ENCODE assay signal across 35 cellular contexts in genomic region chr1:88812366-88812765, GRCh38.
"Had no signal": no experiment of that assay in that cellular context is flagged by ENCODE, and none has a peak within 500 bp of the region (broad histone marks: within the 10 kb centered on the region; RNA-seq: fewer than 3 reads in every experiment).

No MANE protein-coding gene starts in this region.

- H3K27me3 ChIP-seq: brain microvascular endothelial cell, dorsolateral prefrontal cortex, esophagus muscularis mucosa, gastroesophageal sphincter had no signal

- H3K4me3 ChIP-seq: coronary artery, dorsolateral prefrontal cortex, esophagus muscularis mucosa, gastroesophageal sphincter had no signal

- H3K27me3 Mint-ChIP-seq: activated CD4-positive, alpha-beta memory T cell treated with anti-CD3 and anti-CD28 coated beads, Interleukin-2, amount 10 ng/mL, durations not matched to agents 7 days and 5 days; activated CD4-positive, alpha-beta T cell treated with anti-CD3 and anti-CD28 coated beads for 36 hours; activated CD4-positive, alpha-beta T cell treated with anti-CD3 and anti-CD28 coated beads, Interleukin-2, amount 10 ng/mL, durations not matched to agents 7 days and 5 days; activated CD8-positive, alpha-beta memory T cell treated with anti-CD3 and anti-CD28 coated beads, Interleukin-2, amount 10 ng/mL, durations not matched to agents 7 days and 5 days; activated naive CD8-positive, alpha-beta T cell; activated T-cell treated with anti-CD3 and anti-CD28 coated beads, Interleukin-2, amount 50 U/mL, for 24 hours; activated T-helper 17 cell treated with anti-CD3 and anti-CD28 coated beads, Interleukin-2, amount 50 U/mL, for 72 hours; central memory CD8-positive, alpha-beta T cell; dendritic cell treated with granulocyte-macrophage colony-stimulating factor and Interleukin-4, amounts not matched to agents 40 ng/mL and 50 ng/mL, for 4 days; T-helper 17 cell had no signal

- DNase-seq: activated CD4-positive, alpha-beta memory T cell treated with anti-CD3 and anti-CD28 coated beads, Interleukin-2, amount 10 ng/mL, durations not matched to agents 7 days and 5 days; activated CD4-positive, alpha-beta T cell treated with anti-CD3 and anti-CD28 coated beads for 36 hours; activated CD4-positive, alpha-beta T cell treated with anti-CD3 and anti-CD28 coated beads, Interleukin-2, amount 10 ng/mL, durations not matched to agents 7 days and 5 days; activated CD4-positive, alpha-beta T cell treated with anti-CD3 and anti-CD28 coated beads, Interleukin-2, amount 50 U/mL, for 4 hours; activated CD4-positive, CD25-positive, alpha-beta regulatory T cell; activated CD4-positive, CD25-positive, alpha-beta regulatory T cell treated with anti-CD3 and anti-CD28 coated beads, Interleukin-2, amount 50 U/mL, for 72 hours; activated CD8-positive, alpha-beta memory T cell treated with anti-CD3 and anti-CD28 coated beads, Interleukin-2, amount 10 ng/mL, durations not matched to agents 7 days and 5 days; activated CD8-positive, alpha-beta memory T cell treated with anti-CD3 and anti-CD28 coated beads, Interleukin-2, amount 50 U/mL, for 4 hours; activated effector memory CD4-positive, alpha-beta T cell treated with Interleukin-2 at 50 U/mL for 16 hours; activated gamma-delta T cell treated with Interleukin-2 at 50 U/mL for 16 hours; activated naive CD4-positive, alpha-beta T cell treated with anti-CD3 and anti-CD28 coated beads, Interleukin-2, amount 50 U/mL, for 16 hours; activated naive CD4-positive, alpha-beta T cell treated with Interleukin-2 at 50 U/mL for 16 hours; activated T-cell treated with anti-CD3 and anti-CD28 coated beads, Interleukin-2, amount 50 U/mL, for 24 hours; amniotic stem cell; anterior cingulate cortex; brain microvascular endothelial cell; dorsolateral prefrontal cortex; effector memory CD4-positive, alpha-beta T cell; endodermal cell; foreskin melanocyte; hippocampal formation; T-helper 1 cell; T-helper 17 cell; T1000; WERI-Rb-1 had no signal

- H3K4me1 ChIP-seq: esophagus muscularis mucosa, gastroesophageal sphincter had no signal

- H3K4me1 Mint-ChIP-seq: activated CD4-positive, alpha-beta T cell treated with anti-CD3 and anti-CD28 coated beads for 36 hours; activated CD4-positive, alpha-beta T cell treated with anti-CD3 and anti-CD28 coated beads, Interleukin-2, amount 10 ng/mL, durations not matched to agents 7 days and 5 days; activated CD8-positive, alpha-beta memory T cell treated with anti-CD3 and anti-CD28 coated beads, Interleukin-2, amount 10 ng/mL, durations not matched to agents 7 days and 5 days; central memory CD8-positive, alpha-beta T cell; endodermal cell had no signal

- FAIRE-seq: astrocyte, bronchial epithelial cell had no signal

- H3K4me3 Mint-ChIP-seq: activated CD4-positive, alpha-beta memory T cell treated with anti-CD3 and anti-CD28 coated beads, Interleukin-2, amount 10 ng/mL, durations not matched to agents 7 days and 5 days; activated CD4-positive, alpha-beta T cell treated with anti-CD3 and anti-CD28 coated beads for 36 hours; activated CD4-positive, alpha-beta T cell treated with anti-CD3 and anti-CD28 coated beads, Interleukin-2, amount 10 ng/mL, durations not matched to agents 7 days and 5 days; activated CD8-positive, alpha-beta memory T cell treated with anti-CD3 and anti-CD28 coated beads, Interleukin-2, amount 10 ng/mL, durations not matched to agents 7 days and 5 days; activated naive CD8-positive, alpha-beta T cell; activated T-cell treated with anti-CD3 and anti-CD28 coated beads, Interleukin-2, amount 50 U/mL, for 24 hours; activated T-helper 17 cell treated with anti-CD3 and anti-CD28 coated beads, Interleukin-2, amount 50 U/mL, for 72 hours; central memory CD8-positive, alpha-beta T cell; dendritic cell treated with granulocyte-macrophage colony-stimulating factor and Interleukin-4, amounts not matched to agents 40 ng/mL and 50 ng/mL, for 4 days; endodermal cell; T-helper 17 cell; T-helper 2 cell treated with Interferon-gamma antibody and Interleukin-4, amounts not matched to agents 5 μg/mL and 100 μg/mL, for 36 hours had no signal

- H3K9me3 Mint-ChIP-seq: activated CD4-positive, alpha-beta memory T cell treated with anti-CD3 and anti-CD28 coated beads, Interleukin-2, amount 10 ng/mL, durations not matched to agents 7 days and 5 days; activated CD4-positive, alpha-beta T cell treated with anti-CD3 and anti-CD28 coated beads, Interleukin-2, amount 10 ng/mL, durations not matched to agents 7 days and 5 days; activated T-cell treated with anti-CD3 and anti-CD28 coated beads, Interleukin-2, amount 50 U/mL, for 24 hours; activated T-helper 17 cell treated with anti-CD3 and anti-CD28 coated beads, Interleukin-2, amount 50 U/mL, for 72 hours; central memory CD8-positive, alpha-beta T cell; dendritic cell treated with granulocyte-macrophage colony-stimulating factor and Interleukin-4, amounts not matched to agents 40 ng/mL and 50 ng/mL, for 4 days; endodermal cell; T-helper 2 cell treated with Interferon-gamma antibody and Interleukin-4, amounts not matched to agents 5 μg/mL and 100 μg/mL, for 36 hours had no signal

- H3K9me3 ChIP-seq: esophagus muscularis mucosa, gastroesophageal sphincter had no signal

- ATAC-seq: activated CD4-positive, alpha-beta T cell treated with anti-CD3 and anti-CD28 coated beads for 36 hours; activated CD8-positive, alpha-beta memory T cell treated with anti-CD3 and anti-CD28 coated beads, Interleukin-2, amount 10 ng/mL, durations not matched to agents 7 days and 5 days; activated T-helper 17 cell treated with anti-CD3 and anti-CD28 coated beads, Interleukin-2, amount 50 U/mL, for 72 hours; gastroesophageal sphincter; T-helper 17 cell had no signal

- H3K27ac ChIP-seq: brain microvascular endothelial cell, coronary artery, dorsolateral prefrontal cortex, esophagus muscularis mucosa, gastroesophageal sphincter, WERI-Rb-1 had no signal

- H3K27ac Mint-ChIP-seq: activated CD4-positive, alpha-beta memory T cell treated with anti-CD3 and anti-CD28 coated beads, Interleukin-2, amount 10 ng/mL, durations not matched to agents 7 days and 5 days; activated CD4-positive, alpha-beta T cell treated with anti-CD3 and anti-CD28 coated beads for 36 hours; activated CD4-positive, alpha-beta T cell treated with anti-CD3 and anti-CD28 coated beads, Interleukin-2, amount 10 ng/mL, durations not matched to agents 7 days and 5 days; activated CD8-positive, alpha-beta memory T cell treated with anti-CD3 and anti-CD28 coated beads, Interleukin-2, amount 10 ng/mL, durations not matched to agents 7 days and 5 days; activated naive CD8-positive, alpha-beta T cell; activated T-cell treated with anti-CD3 and anti-CD28 coated beads, Interleukin-2, amount 50 U/mL, for 24 hours; activated T-helper 17 cell treated with anti-CD3 and anti-CD28 coated beads, Interleukin-2, amount 50 U/mL, for 72 hours; dendritic cell treated with granulocyte-macrophage colony-stimulating factor and Interleukin-4, amounts not matched to agents 40 ng/mL and 50 ng/mL, for 4 days; endodermal cell; T-helper 17 cell; T-helper 2 cell treated with Interferon-gamma antibody and Interleukin-4, amounts not matched to agents 5 μg/mL and 100 μg/mL, for 36 hours had no signal
